Comparison of ENCODE assay signal across 22 cellular contexts in the genomic region with DNA sequence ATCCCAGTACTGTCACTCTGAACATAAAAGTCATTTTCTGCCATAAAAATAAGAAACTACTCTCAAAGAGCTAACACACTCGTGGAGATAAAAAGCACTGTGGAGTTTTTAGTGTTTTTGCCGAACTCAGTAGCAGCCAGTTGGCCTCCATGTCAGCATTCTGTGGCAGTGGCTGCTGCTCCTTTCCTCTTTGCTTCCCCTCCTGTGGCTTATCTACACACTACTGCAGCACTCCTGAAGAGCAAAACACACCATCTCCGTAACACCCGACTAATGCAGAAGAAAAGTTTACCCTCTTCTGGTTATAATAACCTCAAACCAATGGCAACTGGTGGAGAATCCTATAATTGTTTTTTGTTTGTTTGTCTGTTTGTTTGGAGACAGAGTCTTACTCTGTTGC. TPM values are rescaled to one million over a fixed set of nuclear protein-coding genes. Genes with fewer than 3 reads are reported as not detected.
DNase-seq lines count a peak whose midpoint lies in the region; ATAC-seq, FAIRE-seq and TF ChIP-seq lines count a peak whose summit lies in the region.
"Had no signal": no experiment of that assay in that cellular context is flagged by ENCODE, and none has a peak within 500 bp of the region (broad histone marks: within the 10 kb centered on the region; RNA-seq: fewer than 3 reads in every experiment).

No MANE protein-coding gene starts in this region.

- H3K27ac ChIP-seq in cardiac muscle cell (peak overlapping the region; percentile 43), right atrium auricular region (no peak overlapping the region), K562 (ENCODE audit: extremely low read depth, low read depth, low read length) (no peak overlapping the region)

- no peaks in the 10 kb centered on the region for H3K27me3 Mint-ChIP-seq in activated CD4-positive, alpha-beta T cell treated with anti-CD3 and anti-CD28 coated beads for 36 hours
- H3K27me3 Mint-ChIP-seq: CD8-positive, alpha-beta memory T cell had no signal

- no peaks in the 10 kb centered on the region for H3K9me1 ChIP-seq in K562 (ENCODE audit: control insufficient read depth, insufficient read depth, low read length)

- intact Hi-C loops in K562 (cut with micrococcal nuclease): no loop called here
- intact Hi-C loops in activated CD4-positive, alpha-beta T cell treated with anti-CD3 and anti-CD28 coated beads for 36 hours (cut with DNase I, micrococcal nuclease): no loop called here

- H3K9me3 Mint-ChIP-seq in activated CD4-positive, alpha-beta T cell treated with anti-CD3 and anti-CD28 coated beads for 36 hours (ENCODE audit: low read depth): no peaks in the 10 kb centered on the region
- H3K9me3 Mint-ChIP-seq: CD8-positive, alpha-beta memory T cell had no signal

- no peak for FAIRE-seq in K562 (lab: Jason Lieb, UNC)
- FAIRE-seq: A204.1, GM12892, GM18507, H54 had no signal

- no peak for TF ChIP-seq RAD21 in K562 (CRISPR knock-in tag; conservative IDR thresholded peaks at IDR 0.05 in 1 of 2, IDR thresholded peaks at IDR 0.05 in 1 of 2)

- no peak overlapping the region for H2AFZ ChIP-seq in K562 (ENCODE audit: low read depth, low read length)

- peaks cover 13% of the 10 kb centered on the region; the same call in 2 of the 3 replicates for H3K79me2 ChIP-seq in K562 (ENCODE audit: control insufficient read depth, insufficient read depth, low read length)

- no peak overlapping the region for H3K4me2 ChIP-seq in K562 (ENCODE audit: insufficient read depth, low read length)
- H3K4me2 ChIP-seq: SK-N-SH had no signal

- H3K36me3 ChIP-seq in cardiac muscle cell: peaks cover 4% of the 10 kb centered on the region
- peaks cover 7% of the 10 kb centered on the region for H3K36me3 ChIP-seq in right atrium auricular region
- peaks cover 36% of the 10 kb centered on the region for H3K36me3 ChIP-seq in K562 (ENCODE audit: control insufficient read depth, insufficient read depth, low read length)

- no TSS peak for BruUV-seq in K562 (replicated peaks; lab: Mats Ljungman, UMichigan)

- DNase-seq in cardiac muscle cell (ENCODE audit: low read depth in 1 of 2, low spot score in 1 of 2): peak in 1 of 2 donors; percentile 36
- DNase-seq in right atrium auricular region (ENCODE audit: low spot score): no peak
- DNase-seq in Kasumi-1 (lab: John Stamatoyannopoulos, UW): peak; percentile 11 to 34
- DNase-seq in K562 (ENCODE audit: extremely low read depth in 1 of 4, low spot score in 3 of 4): peak in 2 of 4 experiments; percentile 19 to 24
- no peak for DNase-seq in HEK293T (ENCODE audit: extremely low spot score)
- DNase-seq in activated CD4-positive, alpha-beta T cell treated with anti-CD3 and anti-CD28 coated beads for 36 hours: no peak
- DNase-seq in SKM-1 (lab: John Stamatoyannopoulos, UW; ENCODE audit: unreplicated experiment): no peak
- DNase-seq: CD8-positive, alpha-beta memory T cell; DMS53; NCI-H1048; NCI-H1436; NCI-H1930; NCI-H446; NCI-H748 treated with DMSO at 0.1 percent for 48 hours; NK-92 treated with Interleukin-12 subunit alpha and Interleukin-12 subunit beta, amount 100 ng/mL, for 24 hours; OCI-M1; SHP77 treated with DMSO at 0.1 percent for 48 hours; SK-N-SH had no signal

- H3K36me3 Mint-ChIP-seq in activated CD4-positive, alpha-beta T cell treated with anti-CD3 and anti-CD28 coated beads for 36 hours (ENCODE audit: low read depth): peaks cover 36% of the 10 kb centered on the region

- TF ChIP-seq POLR2A in K562 (conservative IDR thresholded peaks at IDR 0.05): no peak

- peaks cover 11% of the 10 kb centered on the region for H3K4me1 ChIP-seq in cardiac muscle cell (ENCODE audit: low read depth)
- peaks cover 0 to 13% of the 10 kb centered on the region in 2 donors for H3K4me1 ChIP-seq in right atrium auricular region
- H3K4me1 ChIP-seq in K562 (replicated peaks in 1 of 2; ENCODE audit: control insufficient read depth in 2 of 2, insufficient read depth in 2 of 2, low read length in 2 of 2): no peaks in the 10 kb centered on the region; a peak in 1 of 5 replicates

- no peak for TF ChIP-seq EP300 in K562 (IDR thresholded peaks at IDR 0.05; ENCODE audit: low read length)

- no peak overlapping the region for H3K4me3 Mint-ChIP-seq in activated CD4-positive, alpha-beta T cell treated with anti-CD3 and anti-CD28 coated beads for 36 hours
- H3K4me3 Mint-ChIP-seq: CD8-positive, alpha-beta memory T cell had no signal

- in situ Hi-C loops in K562 (cut with MboI): no loop called here

- WGBS in K562 (ENCODE audit: insufficient coverage, low coverage, missing lambda C conversion rate): 53% methylated on average over 4 of the region's 4 CpGs

- CTCF ChIA-PET in K562 (lab: Yijun Ruan, JAX; ENCODE audit: low intra/inter-chr PET ratio) (no interaction called here), HEK293T (lab: Yijun Ruan, JAX) (interaction anchor here (0.8 to 1.0 kb wide), 2 partner anchors 9 to 52 kb away, joined by 4 read pairs; no protein-coding TSS in a partner anchor)
- CTCF ChIA-PET in activated CD4-positive, alpha-beta T cell treated with anti-CD3 and anti-CD28 coated beads for 36 hours (lab: Charles Lee): no interaction called here

- H3K9me3 ChIP-seq in cardiac muscle cell (ENCODE audit: low read depth) (no peaks in the 10 kb centered on the region), right atrium auricular region (no peaks in the 10 kb centered on the region), K562 (replicated peaks; ENCODE audit: control insufficient read depth, insufficient read depth, low read depth, low read length) (no peaks in the 10 kb centered on the region)
- H3K9me3 ChIP-seq: SK-N-SH had no signal

- peak overlapping the region in 1 of 2 experiments; percentile 37; a peak in 1 of 4 replicates for H3K9ac ChIP-seq in K562 (ENCODE audit: insufficient read depth in 1 of 2, low read depth in 2 of 2, low read length in 2 of 2)
- H3K9ac ChIP-seq: SK-N-SH had no signal

- POLR2A ChIA-PET in K562 (lab: Yijun Ruan, JAX) (no interaction called here), HEK293T (lab: Yijun Ruan, JAX) (no interaction called here)
- POLR2A ChIA-PET in activated CD4-positive, alpha-beta T cell treated with anti-CD3 and anti-CD28 coated beads for 36 hours (lab: Charles Lee): no interaction called here

- H3K27ac Mint-ChIP-seq in activated CD4-positive, alpha-beta T cell treated with anti-CD3 and anti-CD28 coated beads for 36 hours: no peak overlapping the region

- no peak overlapping the region for H3K4me3 ChIP-seq in cardiac muscle cell
- H3K4me3 ChIP-seq in right atrium auricular region: no peak overlapping the region
- H3K4me3 ChIP-seq in K562: no peak overlapping the region

- H3K4me1 Mint-ChIP-seq in activated CD4-positive, alpha-beta T cell treated with anti-CD3 and anti-CD28 coated beads for 36 hours: peaks cover 52% of the 10 kb centered on the region

- TF ChIP-seq CTCF in cardiac muscle cell (IDR thresholded peaks at IDR 0.05; ENCODE audit: low read depth, low read length) (no peak), right atrium auricular region (IDR thresholded peaks at IDR 0.05) (no peak), K562 (IDR thresholded peaks at IDR 0.05 in 2 of 3, conservative IDR thresholded peaks at IDR 0.05 in 1 of 3; ENCODE audit: insufficient read depth in 2 of 3, low read depth in 1 of 3, low read length in 3 of 3) (no peak)

- peak; percentile 77 for ATAC-seq in K562
- no peak for ATAC-seq in activated CD4-positive, alpha-beta T cell treated with anti-CD3 and anti-CD28 coated beads for 36 hours

- H3K27me3 ChIP-seq in cardiac muscle cell (no peaks in the 10 kb centered on the region), right atrium auricular region (no peaks in the 10 kb centered on the region), K562 (ENCODE audit: control insufficient read depth in 2 of 2, insufficient read depth in 2 of 2, low read length in 2 of 2) (no peaks in the 10 kb centered on the region)

- H4K20me1 ChIP-seq in K562 (replicated peaks; ENCODE audit: control insufficient read depth, insufficient read depth, low read length): no peaks in the 10 kb centered on the region

TF ChIP-seq in HEK293T, 16 proteins besides CTCF, POLR2A, EP300 and RAD21:
- TF ChIP-seq SP1 (IDR thresholded peaks at IDR 0.05): no peak

RNA-seq across cellular contexts. Expression of a gene that starts 44.9 kb away (rescaled TPM):
- total RNA-seq in cardiac muscle cell (10.0 and 14.5 TPM in 2 replicates), right atrium auricular region (10 to 100 TPM; 13.9 to 15.1 TPM), K562 (2014; rRNA removed) (21.1 and 21.4 TPM in 2 replicates), K562 (2014; rRNA removed; fragmentation: Illumina TruSeq; extraction: Trizol) (39.5 and 40.1 TPM in 2 replicates), K562 (2015; rRNA removed; fragmentation: Illumina TruSeq; extraction: Trizol) (30.3 and 33.2 TPM in 2 replicates), K562 (2021) (48.7 and 50.0 TPM in 2 replicates)
- polyA plus RNA-seq in cardiac muscle cell (9.9 and 17.6 TPM in 2 replicates), K562 (2011; rRNA removed) (46.1 and 69.1 TPM in 2 replicates), K562 (2014; fragmentation: Illumina TruSeq; extraction: Trizol) (28.1 and 32.2 TPM in 2 replicates), K562 (2014; fragmentation: Nextera tagmentation; extraction: Ambion mirVana) (10 to 100 TPM; 14.1 to 17.2 TPM), K562 (2014; rRNA removed) (19.1 and 23.2 TPM in 2 replicates)
- total RNA-seq in K562 (2011; cell fraction: chromatin; rRNA removed; ENCODE audit: low replicate concordance): 61.7 and 148 TPM in 2 replicates
- total RNA-seq in K562 (2011; cell fraction: nucleolus; rRNA removed): 21.7 and 33.6 TPM in 2 replicates
- total RNA-seq in K562 (2011; cell fraction: nucleoplasm; rRNA removed): 48.9 and 50.8 TPM in 2 replicates
- 21.1 and 29.2 TPM in 2 replicates for polyA plus RNA-seq in K562 (2011; cell fraction: cytosol; rRNA removed)
- 49.6 and 50.5 TPM in 2 replicates for polyA plus RNA-seq in K562 (2011; cell fraction: nucleus; rRNA removed)
- polyA plus RNA-seq in K562 (2012): 25.3 and 31.0 TPM in 2 replicates
- 224 and 294 TPM in 2 replicates for polyA minus RNA-seq in K562 (2011; rRNA and poly(A)+ RNA removed)
- polyA minus RNA-seq in K562 (2011; cell fraction: cytosol; rRNA and poly(A)+ RNA removed): 23.4 and 60.6 TPM in 2 replicates
- 26.7 and 41.5 TPM in 2 replicates for polyA minus RNA-seq in K562 (2011; cell fraction: nucleus; rRNA and poly(A)+ RNA removed)
- total RNA-seq in activated CD4-positive, alpha-beta T cell treated with anti-CD3 and anti-CD28 coated beads for 36 hours: 10 to 100 TPM; 50.6 to 67.3 TPM

Comparison
In these comparisons a context has a peak if more than half of its experiments do, and no peak if none do; other contexts are left out.
1. DNase-seq: peak in Kasumi-1 (2 of 2); none in right atrium auricular region (single experiment), HEK293T (single experiment), activated CD4-positive, alpha-beta T cell treated with anti-CD3 and anti-CD28 coated beads for 36 hours (single experiment) and SKM-1 (single experiment).